Comparison of ENCODE assay signal across 28 cellular contexts in genomic region chr12:8837291-8837690, GRCh38. TPM values are rescaled to one million over a fixed set of nuclear protein-coding genes. Genes with fewer than 3 reads are reported as not detected.
"Had no signal": no experiment of that assay in that cellular context is flagged by ENCODE, and none has a peak within 500 bp of the region (broad histone marks: within the 10 kb centered on the region; RNA-seq: fewer than 3 reads in every experiment).

No MANE protein-coding gene starts in this region.

- H3K4me1 ChIP-seq: stomach, suprapubic skin, thyroid gland, tibial artery, transverse colon, upper lobe of left lung, upper lobe of right lung, uterus, vagina had no signal

- H3K27ac Mint-ChIP-seq: stimulated activated effector memory CD8-positive, alpha-beta T cell treated with anti-CD3 and anti-CD28 coated beads, Interleukin-12 subunit alpha, Interleukin-12 subunit beta, amount 100 ng/mL, for 72 hours; stimulated activated memory B cell treated with anti-CD40 and anti-IgM and Interleukin-4, amounts not matched to agents 10 μg/mL and 1 μg/mL and 100 μg/mL, for 72 hours; stimulated activated naive B cell treated with anti-CD40 and anti-IgM and Interleukin-4, amounts not matched to agents 10 μg/mL and 1 μg/mL and 100 μg/mL, for 72 hours; stimulated activated naive CD8-positive, alpha-beta T cell treated with anti-CD3 and anti-CD28 coated beads, Interleukin-15, Interleukin-2, amounts not matched to agents 100 ng/mL and 50 ng/mL, for 24 hours; type B pancreatic cell had no signal

- H3K9me3 Mint-ChIP-seq: stimulated activated effector memory CD8-positive, alpha-beta T cell treated with anti-CD3 and anti-CD28 coated beads, Interleukin-12 subunit alpha, Interleukin-12 subunit beta, amount 100 ng/mL, for 72 hours; stimulated activated memory B cell treated with anti-CD40 and anti-IgM and Interleukin-4, amounts not matched to agents 10 μg/mL and 1 μg/mL and 100 μg/mL, for 72 hours; stimulated activated naive B cell treated with anti-CD40 and anti-IgM and Interleukin-4, amounts not matched to agents 10 μg/mL and 1 μg/mL and 100 μg/mL, for 72 hours; stimulated activated naive CD8-positive, alpha-beta T cell treated with anti-CD3 and anti-CD28 coated beads, Interleukin-15, amount 100 ng/mL, for 72 hours; stimulated activated naive CD8-positive, alpha-beta T cell treated with anti-CD3 and anti-CD28 coated beads, Interleukin-15, Interleukin-2, amounts not matched to agents 100 ng/mL and 50 ng/mL, for 24 hours; type B pancreatic cell had no signal

- H3K4me3 Mint-ChIP-seq: stimulated activated effector memory CD8-positive, alpha-beta T cell treated with anti-CD3 and anti-CD28 coated beads, Interleukin-12 subunit alpha, Interleukin-12 subunit beta, amount 100 ng/mL, for 72 hours; stimulated activated memory B cell treated with anti-CD40 and anti-IgM and Interleukin-4, amounts not matched to agents 10 μg/mL and 1 μg/mL and 100 μg/mL, for 72 hours; stimulated activated naive B cell treated with anti-CD40 and anti-IgM and Interleukin-4, amounts not matched to agents 10 μg/mL and 1 μg/mL and 100 μg/mL, for 72 hours; stimulated activated naive CD8-positive, alpha-beta T cell treated with anti-CD3 and anti-CD28 coated beads, Interleukin-15, amount 100 ng/mL, for 72 hours; stimulated activated naive CD8-positive, alpha-beta T cell treated with anti-CD3 and anti-CD28 coated beads, Interleukin-15, Interleukin-2, amounts not matched to agents 100 ng/mL and 50 ng/mL, for 24 hours; type B pancreatic cell had no signal

- H3K4me3 ChIP-seq: stomach, suprapubic skin, testis, thoracic aorta, thyroid gland, tibial artery, tibial nerve, transverse colon, upper lobe of left lung, upper lobe of right lung, uterus, vagina had no signal

- H3K36me3 Mint-ChIP-seq: stimulated activated effector memory CD8-positive, alpha-beta T cell treated with anti-CD3 and anti-CD28 coated beads, Interleukin-12 subunit alpha, Interleukin-12 subunit beta, amount 100 ng/mL, for 72 hours; stimulated activated memory B cell treated with anti-CD40 and anti-IgM and Interleukin-4, amounts not matched to agents 10 μg/mL and 1 μg/mL and 100 μg/mL, for 72 hours; stimulated activated naive B cell treated with anti-CD40 and anti-IgM and Interleukin-4, amounts not matched to agents 10 μg/mL and 1 μg/mL and 100 μg/mL, for 72 hours had no signal

- H3K4me1 Mint-ChIP-seq: stimulated activated naive B cell treated with anti-CD40 and anti-IgM and Interleukin-4, amounts not matched to agents 10 μg/mL and 1 μg/mL and 100 μg/mL, for 72 hours; stimulated activated naive CD8-positive, alpha-beta T cell treated with anti-CD3 and anti-CD28 coated beads, Interleukin-15, amount 100 ng/mL, for 72 hours had no signal

- H3K9me3 ChIP-seq: stomach, suprapubic skin, testis, thoracic aorta, thyroid gland, tibial artery, tibial nerve, transverse colon, upper lobe of left lung, upper lobe of right lung, uterus, vagina had no signal

- H3K27ac ChIP-seq: stomach, suprapubic skin, testis, thoracic aorta, thyroid gland, tibial artery, transverse colon, upper lobe of left lung, upper lobe of right lung, uterus, vagina had no signal

- DNase-seq: stimulated activated CD4-positive, alpha-beta T cell treated with anti-CD3 and anti-CD28 coated beads, Interleukin-2, amount 100 ng/mL, for 48 hours; stimulated activated CD4-positive, alpha-beta T cell treated with anti-CD3 and anti-CD28 coated beads, Interleukin-4, amount 100 ng/mL, for 1 hour; stimulated activated CD4-positive, alpha-beta T cell treated with anti-CD3 and anti-CD28 coated beads, Interleukin-4, amount 100 ng/mL, for 24 hours; stimulated activated CD4-positive, alpha-beta T cell treated with anti-CD3 and anti-CD28 coated beads, Interleukin-4, amount 100 ng/mL, for 4 hours; stimulated activated CD8-positive, alpha-beta memory T cell treated with anti-CD3 and anti-CD28 coated beads, Interleukin-4, amount 100 ng/mL, for 48 hours; stimulated activated naive B cell treated with anti-CD40 and anti-IgM and Interleukin-4, amounts not matched to agents 10 μg/mL and 1 μg/mL and 100 μg/mL, for 72 hours; stimulated activated naive CD4-positive, alpha-beta T cell; stimulated activated naive CD4-positive, alpha-beta T cell treated with Interleukin-2 at 50 U/mL for 16 hours; stimulated activated naive CD8-positive, alpha-beta T cell treated with anti-CD3 and anti-CD28 coated beads, Interleukin-15, amount 100 ng/mL, for 72 hours; stimulated activated naive CD8-positive, alpha-beta T cell treated with anti-CD3 and anti-CD28 coated beads, Interleukin-15, Interleukin-2, amounts not matched to agents 100 U/mL and 50 U/mL, for 24 hours; stomach; substantia nigra; testis; thyroid gland; tibial artery; transverse colon; upper lobe of left lung; upper lobe of right lung; uterus had no signal

- ATAC-seq: stimulated activated effector memory CD8-positive, alpha-beta T cell treated with anti-CD3 and anti-CD28 coated beads, Interleukin-12 subunit alpha, Interleukin-12 subunit beta, amount 100 ng/mL, for 72 hours; stimulated activated memory B cell treated with anti-CD40 and anti-IgM and Interleukin-4, amounts not matched to agents 10 μg/mL and 1 μg/mL and 100 μg/mL, for 72 hours; stimulated activated naive B cell treated with anti-CD40 and anti-IgM and Interleukin-4, amounts not matched to agents 10 μg/mL and 1 μg/mL and 100 μg/mL, for 72 hours; stimulated activated naive CD8-positive, alpha-beta T cell treated with anti-CD3 and anti-CD28 coated beads, Interleukin-15, amount 100 ng/mL, for 72 hours; stimulated activated naive CD8-positive, alpha-beta T cell treated with anti-CD3 and anti-CD28 coated beads, Interleukin-15, Interleukin-2, amounts not matched to agents 100 U/mL and 50 U/mL, for 24 hours; upper lobe of right lung had no signal

- H3K36me3 ChIP-seq: stomach, suprapubic skin, thoracic aorta, thyroid gland, tibial artery, tibial nerve, transverse colon, upper lobe of left lung, upper lobe of right lung, uterus, vagina had no signal

- H3K27me3 ChIP-seq: stomach, suprapubic skin, testis, thyroid gland, tibial artery, tibial nerve, transverse colon, upper lobe of left lung, upper lobe of right lung, uterus, vagina had no signal

RNA-seq across cellular contexts. Expression of gene A2ML1, which starts 14.9 kb away (rescaled TPM):
- total RNA-seq: subcutaneous adipose tissue, transverse colon, upper lobe of right lung had no signal
